8 cellular contexts compared by ENCODE assay signal in the genomic region with DNA sequence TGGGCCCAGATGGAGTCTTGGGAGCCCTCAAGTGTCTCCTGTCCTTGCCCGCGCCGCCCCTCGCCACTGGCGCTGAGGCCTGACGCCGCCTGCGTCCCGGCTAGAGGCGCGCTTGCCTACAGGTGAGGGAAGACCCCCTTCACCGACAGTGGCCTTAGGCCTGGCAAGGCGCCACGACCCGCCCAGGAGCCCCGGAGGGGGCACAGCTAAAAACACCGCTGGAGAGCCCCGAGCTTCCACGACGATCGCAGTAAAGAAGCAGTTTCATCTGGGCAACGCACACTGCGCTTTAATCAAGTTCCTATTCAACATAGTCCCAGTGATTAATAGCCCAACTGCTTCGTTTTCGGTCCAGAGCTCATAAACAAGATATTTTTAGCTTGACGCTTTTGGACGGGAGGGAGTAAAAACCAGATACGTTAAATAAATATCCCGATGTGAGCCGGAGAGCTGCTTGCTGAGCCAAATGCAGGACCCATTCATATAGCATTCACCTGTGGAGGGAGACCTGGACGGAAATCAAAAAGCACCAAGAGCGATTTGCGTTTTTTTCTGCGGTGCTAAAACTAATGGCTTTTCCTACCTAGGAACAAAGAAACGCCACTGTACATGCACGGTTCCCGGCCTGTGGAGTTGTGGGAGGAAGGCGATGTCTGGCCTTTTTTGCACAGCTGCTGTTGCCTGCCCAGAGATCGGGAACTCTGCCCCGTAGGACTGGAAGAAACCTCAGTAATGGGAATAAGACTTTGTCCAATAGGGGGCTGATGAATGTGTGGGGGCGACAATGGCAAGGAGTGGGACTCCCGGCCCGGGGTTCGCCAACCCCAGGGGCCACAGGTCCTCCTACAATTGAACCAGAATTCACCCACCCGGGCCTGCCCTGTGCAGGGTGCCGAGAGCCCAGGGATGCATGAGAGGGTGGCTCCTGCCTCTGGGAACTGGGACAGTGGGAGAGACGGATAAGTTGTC. TPM values are rescaled to one million over a fixed set of nuclear protein-coding genes. Genes with fewer than 3 reads are reported as not detected.
DNase-seq lines count a peak whose midpoint lies in the region; ATAC-seq and TF ChIP-seq lines count a peak whose summit lies in the region.

No MANE protein-coding gene starts in this region.

- H3K4me3 ChIP-seq in mesendoderm (ENCODE audit: low read length) (no peak overlapping the region), tibial artery (peak overlapping the region; percentile 60 to 68)

- no peak overlapping the region for H3K4ac ChIP-seq in mesendoderm (ENCODE audit: low read depth, low read length)

- WGBS in mesendoderm (ENCODE audit: extremely low coverage, insufficient coverage, low lambda C conversion rate): no CpG with 5 or more reads among the region's 47 CpGs

- H3K79me2 ChIP-seq in mesendoderm (ENCODE audit: control insufficient read depth, insufficient read depth, low read length): no peaks in the 10 kb centered on the region

- H3K27me3 ChIP-seq in mesendoderm (ENCODE audit: insufficient read depth, low read length, poor library complexity): peaks cover 29% of the 10 kb centered on the region
- H3K27me3 ChIP-seq in tibial artery: peaks cover 0 to 26% of the 10 kb centered on the region in 2 donors

- H3K4me1 ChIP-seq in mesendoderm (ENCODE audit: control insufficient read depth, low read depth, low read length) (peaks cover 5% of the 10 kb centered on the region), tibial artery (peaks cover 0 to 52% (median 38%) of the 10 kb centered on the region in 4 donors)

- intact Hi-C loops in tibial artery (cut with DNase I; ENCODE audit: low total_unique reads): loop anchor here (2.0 to 10.0 kb wide), 2 partner anchors 69 to 101 kb away; partner anchors contain the start of gene CEBPG

- peak overlapping the region; percentile 92 for H3K18ac ChIP-seq in mesendoderm (ENCODE audit: low read length)

- no peak overlapping the region for H2AK5ac ChIP-seq in mesendoderm (ENCODE audit: low read length)

- peak overlapping the region; percentile 79 for H3K4me2 ChIP-seq in mesendoderm (ENCODE audit: low read length)

- peak overlapping the region; percentile 75 for H3K9ac ChIP-seq in mesendoderm (ENCODE audit: low read length)

- no peak overlapping the region for H2BK5ac ChIP-seq in mesendoderm (ENCODE audit: low read length)

- no peak overlapping the region for H2BK120ac ChIP-seq in mesendoderm (ENCODE audit: low read depth, low read length)

- TF ChIP-seq CTCF in tibial artery (IDR thresholded peaks at IDR 0.05): no peak

- no peak overlapping the region for H4K5ac ChIP-seq in mesendoderm (ENCODE audit: low read length)

- H2BK15ac ChIP-seq in mesendoderm (replicated peaks; ENCODE audit: low read depth): no peak overlapping the region

- peak overlapping the region; percentile 87 for H3K56ac ChIP-seq in mesendoderm (ENCODE audit: low read length)

- H3K27ac ChIP-seq in mesendoderm (ENCODE audit: low read depth, low read length) (no peak overlapping the region), tibial artery (peak overlapping the region; percentile 54 to 68)

- H3K9me3 ChIP-seq in tibial artery: no peaks in the 10 kb centered on the region

- no peaks in the 10 kb centered on the region for H3K79me1 ChIP-seq in mesendoderm (ENCODE audit: low read length)

- no peaks in the 10 kb centered on the region for H3K36me3 ChIP-seq in mesendoderm (ENCODE audit: control insufficient read depth, insufficient read depth, low read length)
- no peaks in the 10 kb centered on the region for H3K36me3 ChIP-seq in tibial artery

- no peak for ATAC-seq in GM21717 (IDR thresholded peaks at IDR 0.05; ENCODE audit: unreplicated experiment)
- ATAC-seq in GM21526 (IDR thresholded peaks at IDR 0.05; ENCODE audit: low FRiP score, unreplicated experiment): no peak

- peak; percentile 39 for DNase-seq in DMS53 (lab: John Stamatoyannopoulos, UW)
- no peak for DNase-seq in DMS53 treated with DMSO at 0.1 percent for 48 hours (lab: John Stamatoyannopoulos, UW; ENCODE audit: unreplicated experiment)
- DNase-seq in ecto neural progenitor cell (ENCODE audit: low spot score): peak; percentile 47
- DNase-seq in mesendoderm: no peak
- no peak for DNase-seq in tibial artery
- no peak for DNase-seq in foreskin melanocyte

- H3K23ac ChIP-seq in mesendoderm (ENCODE audit: low read length): no peak overlapping the region

- no peak overlapping the region for H4K8ac ChIP-seq in mesendoderm (ENCODE audit: low read depth, low read length)

RNA-seq across cellular contexts. Expression of gene CEBPA, which starts 1.7 kb away (rescaled TPM):
- 0.55 TPM for polyA plus RNA-seq in mesendoderm (2013, experiment 1 of 2)
- polyA plus RNA-seq in mesendoderm (2013, experiment 2 of 2): 0.62 TPM

Comparison
In these comparisons a context has a peak if more than half of its experiments do, and no peak if none do; other contexts are left out.
1. DNase-seq: peak in DMS53 (single experiment) and ecto neural progenitor cell (single experiment); none in DMS53 treated with DMSO at 0.1 percent for 48 hours (single experiment), mesendoderm (single experiment), tibial artery (0 of 2) and foreskin melanocyte (single experiment).